In genomic region chr19:47256688-47257410, GRCh38 we compare ENCODE assay signal across 8 cellular contexts. TPM values are rescaled to one million over a fixed set of nuclear protein-coding genes. Genes with fewer than 3 reads are reported as not detected.
DNase-seq lines count a peak whose midpoint lies in the region; ATAC-seq, FAIRE-seq and TF ChIP-seq lines count a peak whose summit lies in the region.

No MANE protein-coding gene starts in this region.

- no peak overlapping the region for H4K5ac ChIP-seq in H1 (ENCODE audit: insufficient read length, low read depth, low read length)
- H4K5ac ChIP-seq in mesendoderm (ENCODE audit: low read length): no peak overlapping the region

- POLR2A ChIA-PET in H1 (lab: Charles Lee; ENCODE audit: partially characterized antibody): interaction anchor here (1.0 to 3.6 kb wide), 13 partner anchors 11 to 144 kb away, joined by 4 to 50 read pairs (median 7); partner anchors contain the start of genes INAFM1, SAE1 and ZC3H4

- CTCF ChIA-PET in H1 (lab: Charles Lee; ENCODE audit: partially characterized antibody): interaction anchor here (0.8 to 6.4 kb wide), 5 partner anchors 11 to 46 kb away, joined by 4 to 74 read pairs (median 5); no protein-coding TSS in a partner anchor

- no peak overlapping the region for H2BK12ac ChIP-seq in H1 (ENCODE audit: low read depth, low read length)

- H2BK15ac ChIP-seq in H1 (ENCODE audit: low read length) (no peak overlapping the region), mesendoderm (replicated peaks; ENCODE audit: low read depth) (no peak overlapping the region)

- no peak overlapping the region for H4K8ac ChIP-seq in H1 (ENCODE audit: extremely low read depth, insufficient read depth, low read length)
- no peak overlapping the region for H4K8ac ChIP-seq in mesendoderm (ENCODE audit: low read depth, low read length)

- H3K27me3 ChIP-seq in HUES48 (ENCODE audit: control insufficient read depth, insufficient read depth, low read length): no peaks in the 10 kb centered on the region
- no peaks in the 10 kb centered on the region for H3K27me3 ChIP-seq in H1 (replicated peaks in 1 of 4; ENCODE audit: control insufficient read depth in 3 of 4, extremely low read depth in 1 of 4, insufficient read depth in 3 of 4, low read length in 3 of 4)
- H3K27me3 ChIP-seq in mesendoderm (ENCODE audit: insufficient read depth, low read length, poor library complexity): no peaks in the 10 kb centered on the region

- no peak for TF ChIP-seq RAD21 in H1 (IDR thresholded peaks at IDR 0.05 in 1 of 2, conservative IDR thresholded peaks at IDR 0.05 in 1 of 2; ENCODE audit: low read depth in 2 of 2, low read length in 2 of 2)

- H3K4me1 ChIP-seq in HUES48 (ENCODE audit: control insufficient read depth, insufficient read depth, low read length): peaks cover 8% of the 10 kb centered on the region
- H3K4me1 ChIP-seq in H1 (replicated peaks in 1 of 4; ENCODE audit: control insufficient read depth in 3 of 4, insufficient read depth in 4 of 4, low read length in 3 of 4): peaks cover 0 to 8% (median 6%) of the 10 kb centered on the region in 4 experiments; a peak in 6 of 7 replicates
- peaks cover 2% of the 10 kb centered on the region for H3K4me1 ChIP-seq in mesendoderm (ENCODE audit: control insufficient read depth, low read depth, low read length)

- H3K4me2 ChIP-seq in H1 (ENCODE audit: insufficient read depth in 1 of 2, low read depth in 2 of 2, low read length in 2 of 2): peak overlapping the region in 1 of 2 experiments; percentile 94; a peak in 2 of 4 replicates
- no peak overlapping the region for H3K4me2 ChIP-seq in mesendoderm (ENCODE audit: low read length)

- H2BK20ac ChIP-seq in H1 (ENCODE audit: low read length): no peak overlapping the region

- peak overlapping the region; percentile 91; the same call in 1 of the 2 replicates for H3K4me3 ChIP-seq in HUES48 (ENCODE audit: low read depth, low read length)
- H3K4me3 ChIP-seq in H1 (ENCODE audit: extremely low read depth in 1 of 4, insufficient read depth in 2 of 4, low read depth in 3 of 4, low read length in 4 of 4): peak overlapping the region in 2 of 4 experiments; percentile 78 to 92; a peak in 6 of 8 replicates
- H3K4me3 ChIP-seq in mesendoderm (ENCODE audit: low read length): no peak overlapping the region

- H3K4ac ChIP-seq in H1 (replicated peaks; ENCODE audit: insufficient read length, low read depth, low read length) (no peak overlapping the region), mesendoderm (ENCODE audit: low read depth, low read length) (no peak overlapping the region)

- H4K20me1 ChIP-seq in H1 (replicated peaks in 1 of 2; ENCODE audit: control insufficient read depth in 1 of 2, insufficient read depth in 2 of 2, low read length in 2 of 2): peaks cover 0 to 8% of the 10 kb centered on the region in 2 experiments

- DNase-seq in COLO668 (lab: John Stamatoyannopoulos, UW; ENCODE audit: unreplicated experiment) (peak; percentile 100), NOMO-1 treated with dmso at 0.1 percent for 144 hours (lab: John Stamatoyannopoulos, UW; ENCODE audit: unreplicated experiment) (peak; percentile 100), H1 (ENCODE audit: low read depth in 1 of 2, low spot score in 2 of 2) (peak; percentile 98 to 100), mesendoderm (peak; percentile 99)
- peak; percentile 93 for DNase-seq in activated CD8-positive, alpha-beta memory T cell treated with anti-CD3 and anti-CD28 coated beads, Interleukin-2, amount 50 U/mL, for 1 hour (ENCODE audit: extremely low read depth)
- DNase-seq in stimulated activated CD8-positive, alpha-beta memory T cell treated with anti-CD3 and anti-CD28 coated beads, Interleukin-12 subunit alpha, Interleukin-12 subunit beta, amount 100 ng/mL, for 24 hours (ENCODE audit: extremely low read depth): peak; percentile 100

- H3K9ac ChIP-seq in HUES48 (ENCODE audit: low read depth, low read length): peak overlapping the region; percentile 87; the same call in 1 of the 2 replicates
- H3K9ac ChIP-seq in H1 (replicated peaks in 1 of 4; ENCODE audit: extremely low read depth in 1 of 4, low read depth in 3 of 4, low read length in 3 of 4): no peak overlapping the region
- H3K9ac ChIP-seq in mesendoderm (ENCODE audit: low read length): peak overlapping the region; percentile 51

- no peak overlapping the region for H4K91ac ChIP-seq in H1 (replicated peaks; ENCODE audit: insufficient read length, low read length)

- H2AK5ac ChIP-seq in H1 (ENCODE audit: low read depth, low read length) (no peak overlapping the region), mesendoderm (ENCODE audit: low read length) (no peak overlapping the region)

- ATAC-seq in GM21423 (IDR thresholded peaks at IDR 0.05; ENCODE audit: unreplicated experiment): peak; percentile 68

- H3K79me1 ChIP-seq in H1 (ENCODE audit: low read depth, low read length) (peaks cover 5% of the 10 kb centered on the region; the same call in 1 of the 2 replicates), mesendoderm (ENCODE audit: low read length) (peaks cover 22% of the 10 kb centered on the region)

- WGBS in H1 (ENCODE audit: extremely low coverage in 1 of 2, insufficient coverage in 1 of 2, insufficient read length in 1 of 2, insufficient replicate concordance in 2 of 2, low coverage in 1 of 2, low lambda C conversion rate in 2 of 2, missing lambda C conversion rate in 1 of 2), 2 experiments: 0% methylated on average over 9 of the region's 53 CpGs; no CpG with 5 or more reads in 1 of the 2 experiments
- WGBS in mesendoderm (ENCODE audit: extremely low coverage, insufficient coverage, low lambda C conversion rate): no CpG with 5 or more reads among the region's 53 CpGs

- TF ChIP-seq EP300 in H1 (IDR thresholded peaks at IDR 0.05; ENCODE audit: borderline replicate concordance in 1 of 2, low read depth in 2 of 2, low read length in 2 of 2): no peak

- H3K23ac ChIP-seq in H1 (ENCODE audit: insufficient read length) (no peak overlapping the region), mesendoderm (ENCODE audit: low read length) (no peak overlapping the region)

- peak; percentile 39 for FAIRE-seq in H1 (lab: Jason Lieb, UNC)

- no peak overlapping the region for H2AFZ ChIP-seq in H1 (ENCODE audit: low read length)

- H2BK5ac ChIP-seq in H1 (ENCODE audit: low read depth, low read length) (no peak overlapping the region; the same call in 1 of the 2 replicates), mesendoderm (ENCODE audit: low read length) (no peak overlapping the region)

- H3K23me2 ChIP-seq in H1 (ENCODE audit: low read depth, low read length): peaks cover 9% of the 10 kb centered on the region

- H3K56ac ChIP-seq in H1 (replicated peaks; ENCODE audit: insufficient read length, low read depth, low read length): no peak overlapping the region
- H3K56ac ChIP-seq in mesendoderm (ENCODE audit: low read length): peak overlapping the region; percentile 90

- H3K79me2 ChIP-seq in H1 (ENCODE audit: control insufficient read depth in 1 of 2, insufficient read depth in 2 of 2, low read length in 2 of 2) (peaks cover 0 to 15% of the 10 kb centered on the region in 2 experiments; a peak in 2 of 4 replicates), mesendoderm (ENCODE audit: control insufficient read depth, insufficient read depth, low read length) (peaks cover 12% of the 10 kb centered on the region)

- H2BK120ac ChIP-seq in H1 (replicated peaks; ENCODE audit: low read depth, low read length) (no peak overlapping the region), mesendoderm (ENCODE audit: low read depth, low read length) (no peak overlapping the region)

- H3K27ac ChIP-seq in HUES48 (ENCODE audit: low read depth, low read length) (peak overlapping the region; percentile 97), H1 (ENCODE audit: low read depth, low read length) (no peak overlapping the region), mesendoderm (ENCODE audit: low read depth, low read length) (peak overlapping the region; percentile 25)

- H3K18ac ChIP-seq in H1 (ENCODE audit: extremely low read depth, low read length) (no peak overlapping the region; the same call in 1 of the 2 replicates), mesendoderm (ENCODE audit: low read length) (no peak overlapping the region)

- peaks cover 28% of the 10 kb centered on the region for H3K36me3 ChIP-seq in HUES48 (ENCODE audit: control insufficient read depth, insufficient read depth, low read length)
- H3K36me3 ChIP-seq in H1 (ENCODE audit: control insufficient read depth in 2 of 4, insufficient read depth in 4 of 4, low read length in 3 of 4): peaks cover 5 to 27% (median 12%) of the 10 kb centered on the region in 4 experiments; a peak in 7 of 8 replicates
- peaks cover 7% of the 10 kb centered on the region for H3K36me3 ChIP-seq in mesendoderm (ENCODE audit: control insufficient read depth, insufficient read depth, low read length)

- no peak for TF ChIP-seq POLR2A in H1 (IDR thresholded peaks at IDR 0.05; ENCODE audit: control extremely low read depth in 1 of 2, low read depth in 2 of 2, low read length in 2 of 2)

- H3K14ac ChIP-seq in H1 (ENCODE audit: insufficient read length): no peak overlapping the region

- H3K9me3 ChIP-seq in HUES48 (ENCODE audit: control insufficient read depth, insufficient read depth, low read length) (no peaks in the 10 kb centered on the region), H1 (ENCODE audit: insufficient read depth in 2 of 2, low read depth in 1 of 2, low read length in 1 of 2) (no peaks in the 10 kb centered on the region)

- no peak for TF ChIP-seq CTCF in H1 (IDR thresholded peaks at IDR 0.05; ENCODE audit: control extremely low read depth in 1 of 3, insufficient read depth in 1 of 3, low read depth in 1 of 3, low read length in 3 of 3)

RNA-seq across cellular contexts. Expression of gene CCDC9, which starts 0.5 kb away (rescaled TPM):
- 25.7 and 29.8 TPM in 2 replicates for total RNA-seq in H1 (2021; fragmentation: NEBNext Ultra II Directional; extraction: Animal tissue kit (Norgen Biotek cat#: 25700))
- polyA plus RNA-seq in H1 (2011; rRNA removed): 3.7 and 7.0 TPM in 2 replicates
- 8.7 TPM for polyA plus RNA-seq in H1 (2011; cell fraction: cytosol; rRNA removed)
- 11.6 TPM for polyA plus RNA-seq in H1 (2011; cell fraction: nucleus; rRNA removed)
- 18.0 to 31.1 TPM (median 28.0 TPM) in 4 replicates for polyA plus RNA-seq in H1 (2012, experiment 1 of 2)
- polyA plus RNA-seq in H1 (2012, experiment 2 of 2): 17.9 TPM
- 13.5 TPM for polyA plus RNA-seq in H1 (2013, experiment 1 of 2)
- polyA plus RNA-seq in H1 (2013, experiment 2 of 2): 12.8 TPM
- polyA minus RNA-seq in H1 (2011; rRNA and poly(A)+ RNA removed): 2.9 and 3.3 TPM in 2 replicates
- 4.3 TPM for polyA minus RNA-seq in H1 (2011; cell fraction: cytosol; rRNA and poly(A)+ RNA removed)
- 5.3 TPM for polyA minus RNA-seq in H1 (2011; cell fraction: nucleus; rRNA and poly(A)+ RNA removed)
- 15.0 TPM for polyA plus RNA-seq in mesendoderm (2013, experiment 1 of 2)
- polyA plus RNA-seq in mesendoderm (2013, experiment 2 of 2): 14.2 TPM

RNA-seq across cellular contexts. Expression of gene INAFM1, which starts 17.8 kb away (rescaled TPM):
- 3.4 and 4.4 TPM in 2 replicates for total RNA-seq in H1 (2021; fragmentation: NEBNext Ultra II Directional; extraction: Animal tissue kit (Norgen Biotek cat#: 25700))
- 2.6 and 3.9 TPM in 2 replicates for polyA plus RNA-seq in H1 (2011; rRNA removed)
- polyA plus RNA-seq in H1 (2011; cell fraction: cytosol; rRNA removed): 1.9 TPM
- 4.5 TPM for polyA plus RNA-seq in H1 (2011; cell fraction: nucleus; rRNA removed)
- 3.1 to 5.1 TPM (median 4.6 TPM) in 4 replicates for polyA plus RNA-seq in H1 (2012, experiment 1 of 2)
- polyA plus RNA-seq in H1 (2012, experiment 2 of 2): 1.00 TPM
- polyA plus RNA-seq in H1 (2013, experiment 1 of 2): 4.0 TPM
- polyA plus RNA-seq in H1 (2013, experiment 2 of 2): 4.1 TPM
- polyA minus RNA-seq in H1 (2011; rRNA and poly(A)+ RNA removed): 0.59 TPM in 1 of 2 replicates, not detected in the other
- polyA minus RNA-seq in H1 (2011; cell fraction: cytosol; rRNA and poly(A)+ RNA removed): 1.2 TPM
- polyA minus RNA-seq in H1 (2011; cell fraction: nucleus; rRNA and poly(A)+ RNA removed): 1.9 TPM
- 2.9 TPM for polyA plus RNA-seq in mesendoderm (2013, experiment 1 of 2)
- polyA plus RNA-seq in mesendoderm (2013, experiment 2 of 2): 2.8 TPM

RNA-seq across cellular contexts. Expression of gene BBC3, which starts 25.9 kb away (rescaled TPM):
- 21.6 and 23.3 TPM in 2 replicates for total RNA-seq in H1 (2021; fragmentation: NEBNext Ultra II Directional; extraction: Animal tissue kit (Norgen Biotek cat#: 25700))
- polyA plus RNA-seq in H1 (2011; rRNA removed): 13.2 and 26.4 TPM in 2 replicates
- 17.9 TPM for polyA plus RNA-seq in H1 (2011; cell fraction: cytosol; rRNA removed)
- 24.4 TPM for polyA plus RNA-seq in H1 (2011; cell fraction: nucleus; rRNA removed)
- 21.4 to 25.1 TPM (median 23.4 TPM) in 4 replicates for polyA plus RNA-seq in H1 (2012, experiment 1 of 2)
- 18.5 TPM for polyA plus RNA-seq in H1 (2012, experiment 2 of 2)
- 7.7 TPM for polyA plus RNA-seq in H1 (2013, experiment 1 of 2)
- polyA plus RNA-seq in H1 (2013, experiment 2 of 2): 7.8 TPM
- polyA minus RNA-seq in H1 (2011; rRNA and poly(A)+ RNA removed): 3.1 and 5.8 TPM in 2 replicates
- polyA minus RNA-seq in H1 (2011; cell fraction: cytosol; rRNA and poly(A)+ RNA removed): 18.3 TPM
- polyA minus RNA-seq in H1 (2011; cell fraction: nucleus; rRNA and poly(A)+ RNA removed): 17.6 TPM
- polyA plus RNA-seq in mesendoderm (2013, experiment 1 of 2): 5.3 TPM
- 4.7 TPM for polyA plus RNA-seq in mesendoderm (2013, experiment 2 of 2)

RNA-seq across cellular contexts. Expression of gene C5AR1, which starts 52.8 kb away (rescaled TPM):
- 0.21 TPM in 1 of 2 replicates, not detected in the other for total RNA-seq in H1 (2021; fragmentation: NEBNext Ultra II Directional; extraction: Animal tissue kit (Norgen Biotek cat#: 25700))
- polyA plus RNA-seq in H1 (2011; rRNA removed): 0.20 and 0.33 TPM in 2 replicates
- polyA plus RNA-seq in H1 (2011; cell fraction: cytosol; rRNA removed): 0.17 TPM
- 0.39 TPM for polyA plus RNA-seq in H1 (2011; cell fraction: nucleus; rRNA removed)
- 0.09 to 0.25 TPM in 2 of 4 replicates, not detected in the others for polyA plus RNA-seq in H1 (2012, experiment 1 of 2)
- 0.07 TPM for polyA plus RNA-seq in H1 (2012, experiment 2 of 2)
- polyA plus RNA-seq in H1 (2013, experiment 1 of 2): 0.08 TPM
- polyA plus RNA-seq in H1 (2013, experiment 2 of 2): 0.13 TPM
- polyA minus RNA-seq in H1 (2011; rRNA and poly(A)+ RNA removed): not detected in 2 replicates
- polyA minus RNA-seq in H1 (2011; cell fraction: cytosol; rRNA and poly(A)+ RNA removed): not detected
- not detected for polyA minus RNA-seq in H1 (2011; cell fraction: nucleus; rRNA and poly(A)+ RNA removed)
- 2.3 TPM for polyA plus RNA-seq in mesendoderm (2013, experiment 1 of 2)
- polyA plus RNA-seq in mesendoderm (2013, experiment 2 of 2): 2.3 TPM

Comparison
In these comparisons a context has a peak if more than half of its experiments do, and no peak if none do; other contexts are left out.
1. H3K9ac ChIP-seq: peak in HUES48 (single experiment) and mesendoderm (single experiment); none in H1 (0 of 4).
2. Peak in every context shown above with its lines, with median percentiles within 50 percentile points of each other: DNase-seq.